9 cellular contexts compared by ENCODE assay signal in genomic region chr15:74776851-74777768, GRCh38. TPM values are rescaled to one million over a fixed set of nuclear protein-coding genes. Genes with fewer than 3 reads are reported as not detected.
DNase-seq lines count a peak whose midpoint lies in the region; ATAC-seq, FAIRE-seq and TF ChIP-seq lines count a peak whose summit lies in the region.
"Had no signal": no experiment of that assay in that cellular context is flagged by ENCODE, and none has a peak within 500 bp of the region (broad histone marks: within the 10 kb centered on the region; RNA-seq: fewer than 3 reads in every experiment).

No MANE protein-coding gene starts in this region.

- H3K9ac ChIP-seq in endothelial cell of umbilical vein (replicated peaks; ENCODE audit: extremely low read depth, insufficient read depth, low read length): no peak overlapping the region

- H3K27ac ChIP-seq in HL-60 (replicated peaks) (peak overlapping the region; percentile 91), endothelial cell of umbilical vein (ENCODE audit: insufficient read depth, low read depth, low read length) (no peak overlapping the region)
- H3K27ac ChIP-seq: SJSA1 had no signal

- no peaks in the 10 kb centered on the region for H3K9me3 ChIP-seq in endothelial cell of umbilical vein (replicated peaks; ENCODE audit: control insufficient read depth, insufficient read depth, low read length)
- H3K9me3 ChIP-seq: SJSA1 had no signal

- intact Hi-C loops in endothelial cell of umbilical vein (cut with micrococcal nuclease): loop anchor here (2.0 to 10.0 kb wide), 2 partner anchors 66 to 428 kb away; partner anchors contain the start of genes C15orf39 and ULK3

- no peaks in the 10 kb centered on the region for H4K20me1 ChIP-seq in endothelial cell of umbilical vein (replicated peaks; ENCODE audit: control insufficient read depth, extremely low read depth, insufficient read depth, low read length)

- H3K36me3 ChIP-seq in endothelial cell of umbilical vein (ENCODE audit: control insufficient read depth in 2 of 2, extremely low read depth in 1 of 2, insufficient read depth in 2 of 2, low read length in 2 of 2): no peaks in the 10 kb centered on the region
- H3K36me3 ChIP-seq: SJSA1 had no signal

- peaks cover 27% of the 10 kb centered on the region for H3K4me1 ChIP-seq in endothelial cell of umbilical vein (ENCODE audit: control insufficient read depth, extremely low read depth, insufficient read depth, low read length)

- H3K27me3 ChIP-seq in HL-60 (ENCODE audit: insufficient read depth, poor library complexity, severe bottlenecking): no peaks in the 10 kb centered on the region
- no peaks in the 10 kb centered on the region for H3K27me3 ChIP-seq in endothelial cell of umbilical vein (ENCODE audit: control insufficient read depth in 2 of 2, insufficient read depth in 2 of 2, low read length in 2 of 2)
- H3K27me3 ChIP-seq: SJSA1 had no signal

- CTCF ChIA-PET in endothelial cell of umbilical vein (lab: Charles Lee): interaction anchor here (0.6 to 8.3 kb wide), 16 partner anchors 7 to 177 kb away, joined by 3 to 98 read pairs (median 4); partner anchors contain the start of genes CPLX3, FAM219B and ULK3

- dilution Hi-C loops in endothelial cell of umbilical vein (cut with MboI; ENCODE audit: extremely low pct_ligation_motif_present, low sequenced_read_pairs): no loop called here

- H3K4me2 ChIP-seq in endothelial cell of umbilical vein (ENCODE audit: insufficient read depth, low read length): no peak overlapping the region

- peak; percentile 76 to 92 for DNase-seq in HL-60 (ENCODE audit: low read depth in 1 of 2, low spot score in 1 of 2)
- DNase-seq in activated CD4-positive, CD25-positive, alpha-beta regulatory T cell treated with anti-CD3 and anti-CD28 coated beads, Interleukin-2, amount 50 U/mL, for 72 hours: peak; percentile 62
- peak; percentile 78 for DNase-seq in endothelial cell of umbilical vein (ENCODE audit: low read depth, low spot score)
- DNase-seq in stimulated activated CD4-positive, alpha-beta T cell treated with anti-CD3 and anti-CD28 coated beads, Interleukin-4, amount 100 ng/mL, for 24 hours: peak; percentile 61
- no peak for DNase-seq in DMS79 (lab: John Stamatoyannopoulos, UW)
- no peak for DNase-seq in T1000 (lab: John Stamatoyannopoulos, UW)
- no peak for DNase-seq in NCI-H1092 (lab: John Stamatoyannopoulos, UW)

- TF ChIP-seq CTCF in HL-60 (IDR thresholded peaks at IDR 0.05; ENCODE audit: insufficient read depth, low read length): no peak
- no peak for TF ChIP-seq CTCF in endothelial cell of umbilical vein (IDR thresholded peaks at IDR 0.05; ENCODE audit: extremely low read depth in 1 of 2, insufficient read depth in 1 of 2, low read depth in 1 of 2, low read length in 2 of 2)

- H3K4me3 ChIP-seq in HL-60 (replicated peaks; ENCODE audit: insufficient read depth, low read length): no peak overlapping the region
- no peak overlapping the region for H3K4me3 ChIP-seq in endothelial cell of umbilical vein (replicated peaks in 1 of 3; ENCODE audit: insufficient read depth in 1 of 3, low read depth in 1 of 3, low read length in 3 of 3)
- H3K4me3 ChIP-seq: SJSA1 had no signal

- peak; percentile 84 for FAIRE-seq in endothelial cell of umbilical vein (lab: Jason Lieb, UNC)

- no TSS peak for BruUV-seq in endothelial cell of umbilical vein (replicated peaks; lab: Mats Ljungman, UMichigan)

- POLR2A ChIA-PET in endothelial cell of umbilical vein (lab: Charles Lee): interaction anchor here (0.7 kb wide), 1 partner anchor 139 kb away, joined by 4 read pairs; no protein-coding TSS in a partner anchor

- TF ChIP-seq POLR2A in endothelial cell of umbilical vein (IDR thresholded peaks at IDR 0.05; ENCODE audit: low read depth, low read length): no peak

- H3K79me2 ChIP-seq in endothelial cell of umbilical vein (ENCODE audit: control insufficient read depth, insufficient read depth, low read length): no peaks in the 10 kb centered on the region

- peak overlapping the region; percentile 22 for H2AFZ ChIP-seq in endothelial cell of umbilical vein (ENCODE audit: low read depth, low read length)

- H3K9me1 ChIP-seq in endothelial cell of umbilical vein (replicated peaks; ENCODE audit: control insufficient read depth, extremely low read depth, insufficient read depth, low read length): no peaks in the 10 kb centered on the region

- ATAC-seq in GM18870 (IDR thresholded peaks at IDR 0.05; ENCODE audit: unreplicated experiment): peak; percentile 37

TF ChIP-seq in endothelial cell of umbilical vein, 7 proteins besides CTCF, POLR2A, EP300 and RAD21:
- TF ChIP-seq MYC (IDR thresholded peaks at IDR 0.05; ENCODE audit: low read depth, low read length) (no peak), JUN (IDR thresholded peaks at IDR 0.05; ENCODE audit: borderline replicate concordance, insufficient read depth, insufficient read length, low read depth) (no peak), POLR2AphosphoS5 (IDR thresholded peaks at IDR 0.05; ENCODE audit: insufficient read depth, low read depth, low read length) (peak; percentile 34)

RNA-seq across cellular contexts. Expression of gene CSK, which starts 4.8 kb away (rescaled TPM):
- 89.1 and 104 TPM in 2 replicates for total RNA-seq in endothelial cell of umbilical vein
- 41.2 and 42.1 TPM in 2 replicates for polyA plus RNA-seq in endothelial cell of umbilical vein
- polyA plus RNA-seq in endothelial cell of umbilical vein (2011; cell fraction: cytosol; rRNA removed): 44.6 and 56.0 TPM in 2 replicates
- polyA plus RNA-seq in endothelial cell of umbilical vein (2011; cell fraction: nucleus; rRNA removed): 95.9 and 99.5 TPM in 2 replicates
- 52.0 and 52.2 TPM in 2 replicates for polyA plus RNA-seq in endothelial cell of umbilical vein (2012)
- 41.5 and 54.3 TPM in 2 replicates for polyA minus RNA-seq in endothelial cell of umbilical vein
- 37.0 TPM for polyA minus RNA-seq in endothelial cell of umbilical vein (2011; cell fraction: cytosol; rRNA and poly(A)+ RNA removed)
- polyA minus RNA-seq in endothelial cell of umbilical vein (2011; cell fraction: nucleus; rRNA and poly(A)+ RNA removed): 26.4 and 36.6 TPM in 2 replicates

RNA-seq across cellular contexts. Expression of gene CYP1A2, which starts 28.5 kb away (rescaled TPM):
- total RNA-seq in endothelial cell of umbilical vein: not detected in 2 replicates
- not detected in 2 replicates for polyA plus RNA-seq in endothelial cell of umbilical vein
- not detected in 2 replicates for polyA plus RNA-seq in endothelial cell of umbilical vein (2011; cell fraction: cytosol; rRNA removed)
- polyA plus RNA-seq in endothelial cell of umbilical vein (2011; cell fraction: nucleus; rRNA removed): not detected in 2 replicates
- not detected in 2 replicates for polyA plus RNA-seq in endothelial cell of umbilical vein (2012)
- not detected in 2 replicates for polyA minus RNA-seq in endothelial cell of umbilical vein
- polyA minus RNA-seq in endothelial cell of umbilical vein (2011; cell fraction: cytosol; rRNA and poly(A)+ RNA removed): not detected
- polyA minus RNA-seq in endothelial cell of umbilical vein (2011; cell fraction: nucleus; rRNA and poly(A)+ RNA removed): not detected in 2 replicates
- total RNA-seq: SJSA1 had no signal

RNA-seq across cellular contexts. Expression of gene LMAN1L, which starts 35.5 kb away (rescaled TPM):
- not detected in 2 replicates for total RNA-seq in endothelial cell of umbilical vein
- not detected in 2 replicates for polyA plus RNA-seq in endothelial cell of umbilical vein
- polyA plus RNA-seq in endothelial cell of umbilical vein (2011; cell fraction: cytosol; rRNA removed): not detected in 2 replicates
- polyA plus RNA-seq in endothelial cell of umbilical vein (2011; cell fraction: nucleus; rRNA removed): 0.11 TPM in 1 of 2 replicates, not detected in the other
- polyA plus RNA-seq in endothelial cell of umbilical vein (2012): not detected in 2 replicates
- polyA minus RNA-seq in endothelial cell of umbilical vein: not detected in 2 replicates
- not detected for polyA minus RNA-seq in endothelial cell of umbilical vein (2011; cell fraction: cytosol; rRNA and poly(A)+ RNA removed)
- 0.58 TPM in 1 of 2 replicates, not detected in the other for polyA minus RNA-seq in endothelial cell of umbilical vein (2011; cell fraction: nucleus; rRNA and poly(A)+ RNA removed)
- total RNA-seq: SJSA1 had no signal

RNA-seq across cellular contexts. Expression of gene CPLX3, which starts 49.3 kb away (rescaled TPM):
- total RNA-seq in endothelial cell of umbilical vein: 0.16 TPM in 1 of 2 replicates, not detected in the other
- polyA plus RNA-seq in endothelial cell of umbilical vein: not detected in 2 replicates
- not detected in 2 replicates for polyA plus RNA-seq in endothelial cell of umbilical vein (2011; cell fraction: cytosol; rRNA removed)
- polyA plus RNA-seq in endothelial cell of umbilical vein (2011; cell fraction: nucleus; rRNA removed): 0.10 TPM in 1 of 2 replicates, not detected in the other
- not detected in 2 replicates for polyA plus RNA-seq in endothelial cell of umbilical vein (2012)
- not detected in 2 replicates for polyA minus RNA-seq in endothelial cell of umbilical vein
- polyA minus RNA-seq in endothelial cell of umbilical vein (2011; cell fraction: cytosol; rRNA and poly(A)+ RNA removed): not detected
- not detected in 2 replicates for polyA minus RNA-seq in endothelial cell of umbilical vein (2011; cell fraction: nucleus; rRNA and poly(A)+ RNA removed)
- total RNA-seq: SJSA1 had no signal

RNA-seq across cellular contexts. Expression of gene CYP1A1, which starts 51.8 kb away (rescaled TPM):
- 5.8 and 7.6 TPM in 2 replicates for total RNA-seq in endothelial cell of umbilical vein
- polyA plus RNA-seq in endothelial cell of umbilical vein: 12.8 and 13.1 TPM in 2 replicates
- polyA plus RNA-seq in endothelial cell of umbilical vein (2011; cell fraction: cytosol; rRNA removed): 6.8 and 11.5 TPM in 2 replicates
- 4.7 and 8.1 TPM in 2 replicates for polyA plus RNA-seq in endothelial cell of umbilical vein (2011; cell fraction: nucleus; rRNA removed)
- polyA plus RNA-seq in endothelial cell of umbilical vein (2012): 1.6 and 3.4 TPM in 2 replicates
- 13.4 and 14.0 TPM in 2 replicates for polyA minus RNA-seq in endothelial cell of umbilical vein
- 1.5 TPM for polyA minus RNA-seq in endothelial cell of umbilical vein (2011; cell fraction: cytosol; rRNA and poly(A)+ RNA removed)
- 2.7 and 4.4 TPM in 2 replicates for polyA minus RNA-seq in endothelial cell of umbilical vein (2011; cell fraction: nucleus; rRNA and poly(A)+ RNA removed)

Comparison
In these comparisons a context has a peak if more than half of its experiments do, and no peak if none do; other contexts are left out.
1. DNase-seq: peak in HL-60 (2 of 2), activated CD4-positive, CD25-positive, alpha-beta regulatory T cell treated with anti-CD3 and anti-CD28 coated beads, Interleukin-2, amount 50 U/mL, for 72 hours (single experiment), endothelial cell of umbilical vein (single experiment) and stimulated activated CD4-positive, alpha-beta T cell treated with anti-CD3 and anti-CD28 coated beads, Interleukin-4, amount 100 ng/mL, for 24 hours (single experiment); none in DMS79 (single experiment), T1000 (single experiment) and NCI-H1092 (single experiment).